ENCODE assay signal across 33 cellular contexts in the genomic region with DNA sequence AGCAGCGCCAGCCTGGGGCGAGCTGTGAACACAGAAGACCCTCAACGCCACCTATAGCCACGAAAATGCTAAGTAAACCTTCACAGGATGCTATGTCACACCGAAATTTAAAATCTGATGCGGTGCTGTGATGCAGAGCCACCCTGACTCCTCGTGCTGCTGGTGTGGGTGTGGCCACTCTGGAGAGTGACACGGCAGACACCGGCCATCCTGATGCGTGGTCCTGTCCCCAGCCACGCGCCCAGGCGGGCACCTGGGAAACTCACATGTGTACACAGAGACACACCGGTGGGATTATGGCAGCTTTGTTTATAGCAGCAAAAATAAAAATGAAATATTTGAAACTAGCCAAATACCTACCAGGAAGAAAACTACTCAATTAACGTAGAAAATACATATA.
DNase-seq lines count a peak whose midpoint lies in the region; ATAC-seq and TF ChIP-seq lines count a peak whose summit lies in the region.
"Had no signal": no experiment of that assay in that cellular context is flagged by ENCODE, and none has a peak within 500 bp of the region (broad histone marks: within the 10 kb centered on the region; RNA-seq: fewer than 3 reads in every experiment).

No MANE protein-coding gene starts in this region.

- CTCF ChIA-PET in activated CD4-positive, alpha-beta memory T cell treated with anti-CD3 and anti-CD28 coated beads for 36 hours (lab: Charles Lee), result no interaction called here

- H3K4me2 ChIP-seq in mesendoderm (ENCODE audit: low read length) (no peak overlapping the region), osteoblast (ENCODE audit: insufficient read depth, low read length) (no peak overlapping the region)
- H3K4me2 ChIP-seq: A549; BLaER1; BLaER1 treated with 17β-estradiol and CSF1 and Interleukin-3, amounts not matched to agents 10 nM and 100 nM had no signal

- H3K79me1 ChIP-seq in mesendoderm (ENCODE audit: low read length), result no peaks in the 10 kb centered on the region

- H3K27ac ChIP-seq in mesendoderm (ENCODE audit: low read depth, low read length) (no peak overlapping the region), osteoblast (ENCODE audit: low read depth, low read length) (no peak overlapping the region)
- H3K27ac ChIP-seq: 22Rv1; A549; BLaER1; BLaER1 treated with 17β-estradiol and CSF1 and Interleukin-3, amounts not matched to agents 10 nM and 100 nM; C4-2B had no signal

- no peak overlapping the region for H3K4me3 ChIP-seq in mesendoderm (ENCODE audit: low read length)
- H3K4me3 ChIP-seq in osteoblast (ENCODE audit: insufficient read depth, low read length), result no peak overlapping the region
- H3K4me3 ChIP-seq: A549; BLaER1; BLaER1 treated with 17β-estradiol and CSF1 and Interleukin-3, amounts not matched to agents 10 nM and 100 nM had no signal

- H3K79me2 ChIP-seq in mesendoderm (ENCODE audit: control insufficient read depth, insufficient read depth, low read length) (no peaks in the 10 kb centered on the region), osteoblast (ENCODE audit: insufficient read depth, low read length) (no peaks in the 10 kb centered on the region)

- H3K4me1 ChIP-seq in mesendoderm (ENCODE audit: control insufficient read depth, low read depth, low read length), result no peaks in the 10 kb centered on the region
- no peaks in the 10 kb centered on the region for H3K4me1 ChIP-seq in osteoblast (ENCODE audit: insufficient read depth, low read length)
- H3K4me1 ChIP-seq: A549, BE2C, Caco-2 had no signal

- H3K56ac ChIP-seq in mesendoderm (ENCODE audit: low read length), result no peak overlapping the region

- no CpG with 5 or more reads among the region's 15 CpGs for WGBS in mesendoderm (ENCODE audit: extremely low coverage, insufficient coverage, low lambda C conversion rate)

- H3K9me3 ChIP-seq in osteoblast (ENCODE audit: low read depth, low read length), result no peaks in the 10 kb centered on the region
- H3K9me3 ChIP-seq: A549; BE2C; BLaER1; BLaER1 treated with 17β-estradiol and CSF1 and Interleukin-3, amounts not matched to agents 10 nM and 100 nM; Caco-2 had no signal

- H2AFZ ChIP-seq in osteoblast (ENCODE audit: low read length), result no peak overlapping the region

- H3K4me1 Mint-ChIP-seq in activated CD4-positive, alpha-beta memory T cell treated with anti-CD3 and anti-CD28 coated beads for 36 hours (ENCODE audit: low read depth), result no peaks in the 10 kb centered on the region
- H3K4me1 Mint-ChIP-seq: B cell; CD14-positive monocyte; CD4-positive, alpha-beta memory T cell; CD4-positive, CD25-positive, alpha-beta regulatory T cell; CD8-positive, alpha-beta memory T cell had no signal

- H3K4me3 Mint-ChIP-seq in activated CD4-positive, alpha-beta memory T cell treated with anti-CD3 and anti-CD28 coated beads for 36 hours, result no peak overlapping the region
- H3K4me3 Mint-ChIP-seq: B cell; CD14-positive monocyte; CD4-positive, alpha-beta memory T cell; CD4-positive, alpha-beta T cell; CD4-positive, CD25-positive, alpha-beta regulatory T cell; CD8-positive, alpha-beta memory T cell; CD8-positive, alpha-beta T cell had no signal

- H3K4ac ChIP-seq in mesendoderm (ENCODE audit: low read depth, low read length), result no peak overlapping the region

- H2BK5ac ChIP-seq in mesendoderm (ENCODE audit: low read length), result no peak overlapping the region

- no peak overlapping the region for H2AK5ac ChIP-seq in mesendoderm (ENCODE audit: low read length)

- no peak overlapping the region for H3K27ac Mint-ChIP-seq in activated CD4-positive, alpha-beta memory T cell treated with anti-CD3 and anti-CD28 coated beads for 36 hours
- H3K27ac Mint-ChIP-seq: B cell; CD4-positive, alpha-beta T cell; CD4-positive, CD25-positive, alpha-beta regulatory T cell; CD8-positive, alpha-beta memory T cell; CD8-positive, alpha-beta T cell had no signal

- POLR2A ChIA-PET in activated CD4-positive, alpha-beta memory T cell treated with anti-CD3 and anti-CD28 coated beads for 36 hours (lab: Charles Lee), result no interaction called here

- no peaks in the 10 kb centered on the region for H3K9me3 Mint-ChIP-seq in activated CD4-positive, alpha-beta memory T cell treated with anti-CD3 and anti-CD28 coated beads for 36 hours
- H3K9me3 Mint-ChIP-seq: CD4-positive, alpha-beta memory T cell; CD4-positive, alpha-beta T cell; CD8-positive, alpha-beta memory T cell; CD8-positive, alpha-beta T cell had no signal

- peak overlapping the region; percentile 19 for H3K18ac ChIP-seq in mesendoderm (ENCODE audit: low read length)

- no peak for DNase-seq in mesendoderm
- peak; percentile 35 for DNase-seq in osteoblast (ENCODE audit: insufficient read length, low spot score, missing footprints)
- peak; percentile 67 for DNase-seq in posterior vena cava (ENCODE audit: low spot score)
- DNase-seq in T-helper 2 cell, result no peak
- no peak for DNase-seq in activated CD4-positive, alpha-beta memory T cell treated with anti-CD3 and anti-CD28 coated beads for 36 hours
- DNase-seq: 8988T; ACHN; AML-193; BE2C; C1 segment of cervical spinal cord; Caco-2; Calu3; CD4-positive, alpha-beta memory T cell; CD4-positive, alpha-beta T cell; CD4-positive, CD25-positive, alpha-beta regulatory T cell; CD8-positive, alpha-beta memory T cell; CD8-positive, alpha-beta T cell; COR-L47; DMS 273 treated with DMSO at 0.1 percent for 48 hours; DMS153; DMS53; DMS79; DMS79 treated with DMSO at 0.1 percent for 48 hours; DND-41; EL had no signal

- no peak overlapping the region for H3K23ac ChIP-seq in mesendoderm (ENCODE audit: low read length)

- intact Hi-C loops in posterior vena cava (cut with DNase I), result no loop called here
- intact Hi-C loops in activated CD4-positive, alpha-beta memory T cell treated with anti-CD3 and anti-CD28 coated beads for 36 hours (cut with micrococcal nuclease), result no loop called here

- no peak overlapping the region for H3K9ac ChIP-seq in mesendoderm (ENCODE audit: low read length)
- H3K9ac ChIP-seq: BLaER1; BLaER1 treated with 17β-estradiol and CSF1 and Interleukin-3, amounts not matched to agents 10 nM and 100 nM had no signal

- H3K27me3 ChIP-seq in mesendoderm (ENCODE audit: insufficient read depth, low read length, poor library complexity) (no peaks in the 10 kb centered on the region), osteoblast (ENCODE audit: insufficient read depth, low read length) (no peaks in the 10 kb centered on the region)
- H3K27me3 ChIP-seq: BE2C; BLaER1; BLaER1 treated with 17β-estradiol and CSF1 and Interleukin-3, amounts not matched to agents 10 nM and 100 nM had no signal

- H3K27me3 Mint-ChIP-seq in activated CD4-positive, alpha-beta memory T cell treated with anti-CD3 and anti-CD28 coated beads for 36 hours, result peaks cover 6% of the 10 kb centered on the region
- H3K27me3 Mint-ChIP-seq: CD4-positive, CD25-positive, alpha-beta regulatory T cell had no signal

- no peak for TF ChIP-seq CTCF in osteoblast (IDR thresholded peaks at IDR 0.05; ENCODE audit: extremely low read depth, low read depth, low read length)

- H4K5ac ChIP-seq in mesendoderm (ENCODE audit: low read length), result no peak overlapping the region

- no peak overlapping the region for H4K8ac ChIP-seq in mesendoderm (ENCODE audit: low read depth, low read length)

- no peaks in the 10 kb centered on the region for H3K36me3 ChIP-seq in mesendoderm (ENCODE audit: control insufficient read depth, insufficient read depth, low read length)
- no peaks in the 10 kb centered on the region for H3K36me3 ChIP-seq in osteoblast (ENCODE audit: insufficient read depth, low read length)
- H3K36me3 ChIP-seq: BE2C; BLaER1; BLaER1 treated with 17β-estradiol and CSF1 and Interleukin-3, amounts not matched to agents 10 nM and 100 nM had no signal

- H2BK15ac ChIP-seq in mesendoderm (replicated peaks; ENCODE audit: low read depth), result no peak overlapping the region

- H4K20me1 ChIP-seq in osteoblast (ENCODE audit: insufficient read depth, low read length), result no peaks in the 10 kb centered on the region
- H4K20me1 ChIP-seq: BLaER1 had no signal

- no peak overlapping the region for H2BK120ac ChIP-seq in mesendoderm (ENCODE audit: low read depth, low read length)

- no peak for ATAC-seq in HG02852 (IDR thresholded peaks at IDR 0.05; ENCODE audit: unreplicated experiment)
- ATAC-seq: CD8-positive, alpha-beta T cell had no signal

- no peaks in the 10 kb centered on the region for H3K36me3 Mint-ChIP-seq in activated CD4-positive, alpha-beta memory T cell treated with anti-CD3 and anti-CD28 coated beads for 36 hours
- H3K36me3 Mint-ChIP-seq: CD14-positive monocyte; CD4-positive, alpha-beta memory T cell; CD4-positive, CD25-positive, alpha-beta regulatory T cell; CD8-positive, alpha-beta T cell had no signal

Comparison
In these comparisons a context has a peak if more than half of its experiments do, and no peak if none do; other contexts are left out.
1. DNase-seq: peak in osteoblast (single experiment) and posterior vena cava (single experiment); none in mesendoderm (single experiment), T-helper 2 cell (0 of 5) and activated CD4-positive, alpha-beta memory T cell treated with anti-CD3 and anti-CD28 coated beads for 36 hours (single experiment).